Comparison of ENCODE assay signal across 18 cellular contexts in genomic region chr14:98964171-98964570, GRCh38.
"Had no signal": no experiment of that assay in that cellular context is flagged by ENCODE, and none has a peak within 500 bp of the region (broad histone marks: within the 10 kb centered on the region; RNA-seq: fewer than 3 reads in every experiment).

No MANE protein-coding gene starts in this region.

- H3K9ac ChIP-seq: parathyroid adenoma had no signal

- H3K4me1 ChIP-seq: body of pancreas, parathyroid adenoma, stomach had no signal

- H3K4me3 ChIP-seq: body of pancreas, stomach, thoracic aorta had no signal

- H3K27ac Mint-ChIP-seq: activated T-cell treated with anti-CD3 and anti-CD28 coated beads, Interleukin-2, amount 50 U/mL, for 24 hours; endodermal cell had no signal

- DNase-seq: activated CD4-positive, alpha-beta T cell treated with anti-CD3 and anti-CD28 coated beads for 4 hours; activated CD8-positive, alpha-beta memory T cell treated with anti-CD3 and anti-CD28 coated beads for 24 hours; activated naive CD4-positive, alpha-beta T cell; activated T-cell treated with anti-CD3 and anti-CD28 coated beads, Interleukin-2, amount 50 U/mL, for 24 hours; amniotic stem cell; body of pancreas; central memory CD4-positive, alpha-beta T cell; cortex of kidney; erythroblast; retina; stimulated activated CD4-positive, alpha-beta T cell treated with anti-CD3 and anti-CD28 coated beads, Interleukin-4, amount 100 ng/mL, for 1 hour; stimulated activated CD8-positive, alpha-beta memory T cell treated with anti-CD3 and anti-CD28 coated beads, Interleukin-4, amount 100 ng/mL, for 48 hours; stomach had no signal

- H3K36me3 ChIP-seq: stomach, thoracic aorta had no signal

- H3K27me3 ChIP-seq: body of pancreas had no signal

- ATAC-seq: body of pancreas had no signal

- H3K27ac ChIP-seq: body of pancreas, parathyroid adenoma, stomach, thoracic aorta, VCaP had no signal

- H3K79me2 ChIP-seq: parathyroid adenoma had no signal

- H2AFZ ChIP-seq: parathyroid adenoma had no signal

- FAIRE-seq: urothelium cell line had no signal

- H3K4me3 Mint-ChIP-seq: activated T-cell treated with anti-CD3 and anti-CD28 coated beads, Interleukin-2, amount 50 U/mL, for 24 hours; endodermal cell had no signal

- H3K27me3 Mint-ChIP-seq: activated T-cell treated with anti-CD3 and anti-CD28 coated beads, Interleukin-2, amount 50 U/mL, for 24 hours had no signal

- H3K9me3 ChIP-seq: body of pancreas, stomach, thoracic aorta had no signal

- H3K9me3 Mint-ChIP-seq: activated T-cell treated with anti-CD3 and anti-CD28 coated beads, Interleukin-2, amount 50 U/mL, for 24 hours; endodermal cell had no signal
